In genomic region chr5:1298723-1299510, GRCh38 we compare ENCODE assay signal across 27 cellular contexts. TPM values are rescaled to one million over a fixed set of nuclear protein-coding genes. Genes with fewer than 3 reads are reported as not detected.
DNase-seq lines count a peak whose midpoint lies in the region; ATAC-seq, FAIRE-seq and TF ChIP-seq lines count a peak whose summit lies in the region.
"Had no signal": no experiment of that assay in that cellular context is flagged by ENCODE, and none has a peak within 500 bp of the region (broad histone marks: within the 10 kb centered on the region; RNA-seq: fewer than 3 reads in every experiment).

No MANE protein-coding gene starts in this region.

- H3K4me3 ChIP-seq in hepatocyte (no peak overlapping the region), small intestine (ENCODE audit: low read depth in 1 of 2, low read length in 2 of 2) (no peak overlapping the region), Karpas-422 (ENCODE audit: low read length) (no peak overlapping the region)
- H3K4me3 ChIP-seq: uterus had no signal

- H2BK15ac ChIP-seq in H9 (ENCODE audit: low read depth, low read length), result no peak overlapping the region

- DNase-seq in activated gamma-delta T cell treated with Interleukin-2 at 50 U/mL for 16 hours, result peak; percentile 3
- no peak for DNase-seq in activated gamma-delta T cell (lab: John Stamatoyannopoulos, UW)
- peak; percentile 19 for DNase-seq in H9
- DNase-seq in hepatocyte (ENCODE audit: low spot score), result peak; percentile 3
- no peak for DNase-seq in stimulated activated naive B cell treated with anti-CD40 and anti-IgM and Interleukin-4, amounts not matched to agents 10 μg/mL and 1 μg/mL and 100 μg/mL, for 72 hours
- no peak for DNase-seq in KG1 (lab: John Stamatoyannopoulos, UW)
- no peak for DNase-seq in small intestine
- DNase-seq in Karpas-422, result no peak
- DNase-seq: activated CD4-positive, CD25-positive, alpha-beta regulatory T cell; activated CD8-positive, alpha-beta T cell treated with anti-CD3 and anti-CD28 coated beads for 36 hours; activated naive CD8-positive, alpha-beta T cell treated with anti-CD3 and anti-CD28 coated beads, Interleukin-2, amount 50 U/mL, for 24 hours; NCI-H1417; NCI-H2081 treated with DMSO at 0.1 percent for 48 hours; NCI-H446 treated with DMSO at 0.1 percent for 48 hours; stimulated activated CD4-positive, alpha-beta T cell treated with anti-CD3 and anti-CD28 coated beads, Interleukin-4, amount 100 ng/mL, for 1 hour; T1000; uterus had no signal

- H3K4ac ChIP-seq in H9 (ENCODE audit: low read depth, low read length), result no peak overlapping the region

- peaks cover 30% of the 10 kb centered on the region for H3K27me3 Mint-ChIP-seq in H9 (ENCODE audit: low read depth)
- peaks cover 0 to under 1% of the 10 kb centered on the region in 2 donors for H3K27me3 Mint-ChIP-seq in stimulated activated naive B cell treated with anti-CD40 and anti-IgM and Interleukin-4, amounts not matched to agents 10 μg/mL and 1 μg/mL and 100 μg/mL, for 72 hours
- H3K27me3 Mint-ChIP-seq: activated CD8-positive, alpha-beta T cell treated with anti-CD3 and anti-CD28 coated beads for 36 hours; activated naive CD8-positive, alpha-beta T cell treated with anti-CD3 and anti-CD28 coated beads, Interleukin-2, amount 50 U/mL, for 24 hours had no signal

- H4K20me1 ChIP-seq in H9 (ENCODE audit: control insufficient read depth, insufficient read depth, insufficient read length), result no peaks in the 10 kb centered on the region
- H4K20me1 ChIP-seq in hepatocyte (ENCODE audit: insufficient read depth, poor library complexity, severe bottlenecking), result no peaks in the 10 kb centered on the region
- H4K20me1 ChIP-seq in Karpas-422 (ENCODE audit: insufficient read depth, low read depth, low read length), result no peaks in the 10 kb centered on the region

- no peaks in the 10 kb centered on the region for H3K9me2 ChIP-seq in hepatocyte (replicated peaks; ENCODE audit: insufficient read depth)
- H3K9me2 ChIP-seq in Karpas-422 (replicated peaks; ENCODE audit: insufficient read depth, low read length), result no peaks in the 10 kb centered on the region

- H4K8ac ChIP-seq in H9 (replicated peaks; ENCODE audit: insufficient read length, low read depth, low read length), result no peak overlapping the region

- no peak overlapping the region for H3K23ac ChIP-seq in H9 (ENCODE audit: insufficient read length, low read depth, low read length)

- no peak overlapping the region for H4K5ac ChIP-seq in H9 (ENCODE audit: insufficient read length, low read depth, low read length)

- no peak overlapping the region for H2BK20ac ChIP-seq in H9 (ENCODE audit: low read depth, low read length, poor library complexity, severe bottlenecking)

- no peak overlapping the region for H4K91ac ChIP-seq in H9 (ENCODE audit: insufficient read length, low read depth, low read length)

- no peak overlapping the region for H3T11ph ChIP-seq in H9 (ENCODE audit: low read length)

- H3K9ac ChIP-seq in H9 (ENCODE audit: extremely low read depth, insufficient read length, low read length) (no peak overlapping the region), Karpas-422 (ENCODE audit: low read length) (no peak overlapping the region)

- no peaks in the 10 kb centered on the region for H3K4me1 Mint-ChIP-seq in H9
- H3K4me1 Mint-ChIP-seq in stimulated activated naive B cell treated with anti-CD40 and anti-IgM and Interleukin-4, amounts not matched to agents 10 μg/mL and 1 μg/mL and 100 μg/mL, for 72 hours, result peaks cover 17 to 34% of the 10 kb centered on the region in 2 donors
- H3K4me1 Mint-ChIP-seq: activated naive CD8-positive, alpha-beta T cell treated with anti-CD3 and anti-CD28 coated beads, Interleukin-2, amount 50 U/mL, for 24 hours had no signal

- no peak overlapping the region; the same call in 1 of the 2 replicates for H3K14ac ChIP-seq in H9 (ENCODE audit: insufficient read depth, low read length)

- H2AFZ ChIP-seq in H9 (ENCODE audit: low read length) (no peak overlapping the region), hepatocyte (no peak overlapping the region), Karpas-422 (ENCODE audit: low read length) (no peak overlapping the region)

- no peak overlapping the region for H2BK5ac ChIP-seq in H9 (ENCODE audit: insufficient read length, low read length)

- H3K56ac ChIP-seq in H9 (ENCODE audit: insufficient read length, low read depth, low read length), result no peak overlapping the region

- no peak overlapping the region for H2BK12ac ChIP-seq in H9 (ENCODE audit: insufficient read length, low read depth, low read length)

- H3K9me3 Mint-ChIP-seq in H9, result peaks cover 2 to 3% of the 10 kb centered on the region in 2 experiments; a peak in 2 of 5 replicates
- H3K9me3 Mint-ChIP-seq in stimulated activated naive B cell treated with anti-CD40 and anti-IgM and Interleukin-4, amounts not matched to agents 10 μg/mL and 1 μg/mL and 100 μg/mL, for 72 hours, result peaks cover 0 to 2% of the 10 kb centered on the region in 2 donors
- H3K9me3 Mint-ChIP-seq: activated CD8-positive, alpha-beta T cell treated with anti-CD3 and anti-CD28 coated beads for 36 hours; activated naive CD8-positive, alpha-beta T cell treated with anti-CD3 and anti-CD28 coated beads, Interleukin-2, amount 50 U/mL, for 24 hours; stimulated activated memory B cell treated with anti-CD40 and anti-IgM and Interleukin-4, amounts not matched to agents 10 μg/mL and 1 μg/mL and 100 μg/mL, for 72 hours had no signal

- H3K79me1 ChIP-seq in H9 (ENCODE audit: insufficient read depth, low read depth, low read length, poor library complexity, severe bottlenecking), result no peaks in the 10 kb centered on the region

- no peak overlapping the region for H3K18ac ChIP-seq in H9 (ENCODE audit: insufficient read length, low read depth, low read length)

- no peak overlapping the region for H3K4me3 Mint-ChIP-seq in H9
- peak overlapping the region; percentile 11 to 25 for H3K4me3 Mint-ChIP-seq in stimulated activated naive B cell treated with anti-CD40 and anti-IgM and Interleukin-4, amounts not matched to agents 10 μg/mL and 1 μg/mL and 100 μg/mL, for 72 hours
- H3K4me3 Mint-ChIP-seq: activated CD8-positive, alpha-beta T cell treated with anti-CD3 and anti-CD28 coated beads for 36 hours; activated naive CD8-positive, alpha-beta T cell treated with anti-CD3 and anti-CD28 coated beads, Interleukin-2, amount 50 U/mL, for 24 hours; IgD-negative memory B cell; memory B cell; stimulated activated memory B cell treated with anti-CD40 and anti-IgM and Interleukin-4, amounts not matched to agents 10 μg/mL and 1 μg/mL and 100 μg/mL, for 72 hours had no signal

- WGBS in H9 (ENCODE audit: extremely low coverage, insufficient read length, low lambda C conversion rate), result no CpG with 5 or more reads among the region's 33 CpGs
- WGBS in hepatocyte (ENCODE audit: low lambda C conversion rate, missing lambda C conversion rate), result 87% methylated on average over 33 of the region's 33 CpGs
- 85 to 91% (median 89%) methylated on average over 33 of the region's 33 CpGs for WGBS in small intestine, 3 donors

- no peak overlapping the region for H2BK120ac ChIP-seq in H9 (ENCODE audit: low read depth, low read length, poor library complexity, severe bottlenecking)

- H3K23me2 ChIP-seq in H9 (ENCODE audit: insufficient read length, low read depth, low read length, poor library complexity, severe bottlenecking), result peaks cover 12% of the 10 kb centered on the region

- H2AK5ac ChIP-seq in H9 (ENCODE audit: insufficient read length, low read length), result no peak overlapping the region

- H3K4me1 ChIP-seq in H9 (ENCODE audit: insufficient read depth, low read length), result no peaks in the 10 kb centered on the region
- no peaks in the 10 kb centered on the region for H3K4me1 ChIP-seq in hepatocyte (ENCODE audit: insufficient read depth)
- H3K4me1 ChIP-seq in small intestine (ENCODE audit: control insufficient read depth in 2 of 2, insufficient read depth in 1 of 2, low read depth in 1 of 2, low read length in 1 of 2), result peaks cover 0 to 7% of the 10 kb centered on the region in 2 donors
- H3K4me1 ChIP-seq in Karpas-422 (ENCODE audit: low read length), result peaks cover 26% of the 10 kb centered on the region

- no peaks in the 10 kb centered on the region for H3K36me3 ChIP-seq in hepatocyte (replicated peaks; ENCODE audit: insufficient read depth, low read depth)
- H3K36me3 ChIP-seq in small intestine (ENCODE audit: control insufficient read depth in 2 of 2, insufficient read depth in 2 of 2, low read length in 2 of 2), result no peaks in the 10 kb centered on the region
- H3K36me3 ChIP-seq in Karpas-422 (ENCODE audit: insufficient read depth, low read length), result no peaks in the 10 kb centered on the region
- H3K36me3 ChIP-seq: uterus had no signal

- H3K36me3 Mint-ChIP-seq in H9 (ENCODE audit: insufficient read depth in 1 of 3, low read depth in 3 of 3), result no peaks in the 10 kb centered on the region
- H3K36me3 Mint-ChIP-seq in stimulated activated naive B cell treated with anti-CD40 and anti-IgM and Interleukin-4, amounts not matched to agents 10 μg/mL and 1 μg/mL and 100 μg/mL, for 72 hours, result no peaks in the 10 kb centered on the region
- H3K36me3 Mint-ChIP-seq: IgD-negative memory B cell; memory B cell; stimulated activated memory B cell treated with anti-CD40 and anti-IgM and Interleukin-4, amounts not matched to agents 10 μg/mL and 1 μg/mL and 100 μg/mL, for 72 hours had no signal

- no peak overlapping the region; a peak in 1 of 7 replicates for H3K27ac Mint-ChIP-seq in H9
- no peak overlapping the region for H3K27ac Mint-ChIP-seq in stimulated activated naive B cell treated with anti-CD40 and anti-IgM and Interleukin-4, amounts not matched to agents 10 μg/mL and 1 μg/mL and 100 μg/mL, for 72 hours
- H3K27ac Mint-ChIP-seq: activated CD8-positive, alpha-beta T cell treated with anti-CD3 and anti-CD28 coated beads for 36 hours; activated naive CD8-positive, alpha-beta T cell treated with anti-CD3 and anti-CD28 coated beads, Interleukin-2, amount 50 U/mL, for 24 hours; memory B cell; stimulated activated memory B cell treated with anti-CD40 and anti-IgM and Interleukin-4, amounts not matched to agents 10 μg/mL and 1 μg/mL and 100 μg/mL, for 72 hours had no signal

- no peak for ATAC-seq in stimulated activated naive B cell treated with anti-CD40 and anti-IgM and Interleukin-4, amounts not matched to agents 10 μg/mL and 1 μg/mL and 100 μg/mL, for 72 hours (replicated peaks)
- ATAC-seq: activated CD8-positive, alpha-beta T cell treated with anti-CD3 and anti-CD28 coated beads for 36 hours; activated naive CD8-positive, alpha-beta T cell treated with anti-CD3 and anti-CD28 coated beads, Interleukin-2, amount 50 U/mL, for 24 hours; Right ventricle myocardium inferior; stimulated activated memory B cell treated with anti-CD40 and anti-IgM and Interleukin-4, amounts not matched to agents 10 μg/mL and 1 μg/mL and 100 μg/mL, for 72 hours had no signal

- H3K79me2 ChIP-seq in H9 (ENCODE audit: insufficient read depth, low read length) (no peaks in the 10 kb centered on the region), hepatocyte (no peaks in the 10 kb centered on the region), Karpas-422 (ENCODE audit: low read length) (peaks cover 5% of the 10 kb centered on the region; the same call in 1 of the 2 replicates)

- FAIRE-seq in small intestine (lab: Jason Lieb, UNC), result no peak
- FAIRE-seq: D721Med had no signal

- no peak for TF ChIP-seq CTCF in H9 (conservative IDR thresholded peaks at IDR 0.05)
- no peak for TF ChIP-seq CTCF in hepatocyte (IDR thresholded peaks at IDR 0.05; ENCODE audit: poor library complexity)

- H3K27me3 ChIP-seq in H9 (ENCODE audit: insufficient read depth, low read length), result no peaks in the 10 kb centered on the region
- H3K27me3 ChIP-seq in hepatocyte, result peaks cover 22% of the 10 kb centered on the region
- peaks cover 0 to 5% of the 10 kb centered on the region in 2 donors for H3K27me3 ChIP-seq in small intestine (ENCODE audit: control insufficient read depth in 2 of 2, insufficient read depth in 2 of 2, low read length in 2 of 2)
- H3K27me3 ChIP-seq in Karpas-422 (ENCODE audit: low read length), result no peaks in the 10 kb centered on the region
- H3K27me3 ChIP-seq: uterus had no signal

- H3K27ac ChIP-seq in H9 (ENCODE audit: insufficient read length, low read depth, low read length) (no peak overlapping the region), hepatocyte (no peak overlapping the region), small intestine (ENCODE audit: low read depth in 1 of 2, low read length in 1 of 2) (no peak overlapping the region), Karpas-422 (ENCODE audit: low read length) (no peak overlapping the region)
- H3K27ac ChIP-seq: epithelial cell of prostate, uterus had no signal

- H3K9me3 ChIP-seq in H9 (ENCODE audit: control insufficient read depth, low read depth, low read length) (no peaks in the 10 kb centered on the region), hepatocyte (ENCODE audit: low read depth) (no peaks in the 10 kb centered on the region), small intestine (ENCODE audit: control insufficient read depth, low read depth) (no peaks in the 10 kb centered on the region), Karpas-422 (ENCODE audit: low read length) (no peaks in the 10 kb centered on the region)
- H3K9me3 ChIP-seq: uterus had no signal

- H3K4me2 ChIP-seq in H9 (ENCODE audit: insufficient read depth, insufficient read length, low read length), result no peak overlapping the region
- no peak overlapping the region for H3K4me2 ChIP-seq in hepatocyte
- H3K4me2 ChIP-seq in Karpas-422 (ENCODE audit: low read depth, low read length, poor library complexity, severe bottlenecking), result no peak overlapping the region

RNA-seq across cellular contexts. Expression of gene TERT, which starts 4.0 kb away (rescaled TPM):
- total RNA-seq in H9 (2021) (13.3 and 15.5 TPM in 2 replicates), hepatocyte (not detected in 2 replicates)
- polyA plus RNA-seq in hepatocyte (0.08 TPM in 1 of 2 replicates, not detected in the other), small intestine (1 to 10 TPM in 1 of 3 donors, under 1 TPM in 1, not detected in 1; 0.54 to 1.4 TPM)
- total RNA-seq in Karpas-422 (2014; rRNA removed; shearing (Covaris generic); ENCODE audit: low replicate concordance), result 2.2 and 3.3 TPM in 2 replicates
- total RNA-seq: cerebellum, omental fat pad, renal cortical epithelial cell, Right ventricle myocardium inferior, temporal lobe had no signal
- polyA plus RNA-seq: IgD-negative memory B cell had no signal

RNA-seq across cellular contexts. Expression of gene CLPTM1L, which starts 46.0 kb away (rescaled TPM):
- total RNA-seq in H9 (2021) (104 and 108 TPM in 2 replicates), hepatocyte (99.3 and 130 TPM in 2 replicates)
- polyA plus RNA-seq in hepatocyte (129 and 143 TPM in 2 replicates), small intestine (10 to 100 TPM; 45.8 to 99.7 (median 56.7) TPM)
- 141 and 164 TPM in 2 replicates for total RNA-seq in Karpas-422 (2014; rRNA removed; shearing (Covaris generic); ENCODE audit: low replicate concordance)

Comparison
In these comparisons a context has a peak if more than half of its experiments do, and no peak if none do; other contexts are left out.
1. DNase-seq: peak in activated gamma-delta T cell treated with Interleukin-2 at 50 U/mL for 16 hours (single experiment), H9 (single experiment) and hepatocyte (single experiment); none in activated gamma-delta T cell (single experiment), stimulated activated naive B cell treated with anti-CD40 and anti-IgM and Interleukin-4, amounts not matched to agents 10 μg/mL and 1 μg/mL and 100 μg/mL, for 72 hours (single experiment), KG1 (single experiment), small intestine (single experiment) and Karpas-422 (single experiment).
2. H3K4me3 Mint-ChIP-seq: peak in stimulated activated naive B cell treated with anti-CD40 and anti-IgM and Interleukin-4, amounts not matched to agents 10 μg/mL and 1 μg/mL and 100 μg/mL, for 72 hours (2 of 2); none in H9 (0 of 2).